ENCODE assay signal across 8 cellular contexts in the genomic region with DNA sequence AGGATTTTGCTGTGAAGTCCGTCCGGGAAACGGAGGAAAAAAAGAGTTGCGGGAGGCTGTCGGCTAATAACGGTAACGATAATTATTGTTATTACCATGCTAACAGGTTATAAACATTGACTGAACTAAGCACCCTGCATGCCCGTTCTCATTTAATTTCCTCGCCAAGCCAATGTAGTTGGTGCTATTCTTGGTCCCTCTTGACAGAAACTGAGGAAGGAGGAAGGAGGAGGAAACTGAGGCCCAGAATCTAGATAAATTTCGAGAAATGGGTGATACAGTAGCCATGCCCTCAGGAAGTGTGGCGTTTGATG. TPM values are rescaled to one million over a fixed set of nuclear protein-coding genes. Genes with fewer than 3 reads are reported as not detected.
DNase-seq lines count a peak whose midpoint lies in the region; ATAC-seq and TF ChIP-seq lines count a peak whose summit lies in the region.

No MANE protein-coding gene starts in this region.

- no peak overlapping the region for H3K4me3 Mint-ChIP-seq in naive thymus-derived CD4-positive, alpha-beta T cell

- H3K36me3 ChIP-seq in naive thymus-derived CD4-positive, alpha-beta T cell (ENCODE audit: control insufficient read depth in 2 of 3, insufficient read depth in 3 of 3, low read length in 3 of 3): no peaks in the 10 kb centered on the region

- peaks cover 0 to 10% (median 0%) of the 10 kb centered on the region in 5 donors for H3K27me3 Mint-ChIP-seq in naive thymus-derived CD4-positive, alpha-beta T cell

- DNase-seq in choroid plexus epithelial cell (ENCODE audit: low read depth) (no peak), T-helper 1 cell (no peak), HCEC 1CT (no peak), NCI-H526 treated with DMSO at 0.1 percent for 48 hours (lab: John Stamatoyannopoulos, UW) (no peak), mesenteric fat pad (ENCODE audit: low spot score) (no peak)
- no peak for DNase-seq in naive thymus-derived CD4-positive, alpha-beta T cell

- H3K9me3 ChIP-seq in naive thymus-derived CD4-positive, alpha-beta T cell (ENCODE audit: control insufficient read depth in 2 of 3, low read length in 3 of 3): no peaks in the 10 kb centered on the region

- H3K4me1 Mint-ChIP-seq in naive thymus-derived CD4-positive, alpha-beta T cell: peaks cover 0 to 7% (median 0%) of the 10 kb centered on the region in 7 donors

- no peaks in the 10 kb centered on the region for H3K9me3 Mint-ChIP-seq in naive thymus-derived CD4-positive, alpha-beta T cell

- peak; percentile 11 for ATAC-seq in HG03097 (IDR thresholded peaks at IDR 0.05; ENCODE audit: low FRiP score, unreplicated experiment)
- ATAC-seq in naive thymus-derived CD4-positive, alpha-beta T cell: peak; percentile 4

- TF ChIP-seq CTCF in C4-2B (conservative IDR thresholded peaks at IDR 0.05) (no peak; the same call in 1 of the 2 replicates), choroid plexus epithelial cell (conservative IDR thresholded peaks at IDR 0.05; ENCODE audit: low read depth, low read length) (no peak)

- peak overlapping the region; percentile 76 for H3K4me3 ChIP-seq in choroid plexus epithelial cell (ENCODE audit: low read depth, low read length)
- H3K4me3 ChIP-seq in naive thymus-derived CD4-positive, alpha-beta T cell (ENCODE audit: low read length): peak overlapping the region; percentile 81

- H3K27me3 ChIP-seq in naive thymus-derived CD4-positive, alpha-beta T cell (ENCODE audit: control insufficient read depth in 2 of 2, insufficient read depth in 2 of 2, low read length in 2 of 2): no peaks in the 10 kb centered on the region

- peak overlapping the region; percentile 95 for H3K27ac ChIP-seq in C4-2B
- H3K27ac ChIP-seq in naive thymus-derived CD4-positive, alpha-beta T cell (ENCODE audit: low read depth, low read length): peak overlapping the region; percentile 62

- intact Hi-C loops in naive thymus-derived CD4-positive, alpha-beta T cell (cut with micrococcal nuclease): loop anchor here (1.0 kb wide), 1 partner anchor 16 kb away; no protein-coding TSS in a partner anchor

- peaks cover 0 to 2% (median 0%) of the 10 kb centered on the region in 5 donors for H3K36me3 Mint-ChIP-seq in naive thymus-derived CD4-positive, alpha-beta T cell

- H3K4me1 ChIP-seq in naive thymus-derived CD4-positive, alpha-beta T cell (ENCODE audit: control insufficient read depth in 2 of 2, insufficient read depth in 2 of 2, low read length in 2 of 2): peaks cover 0 to 8% of the 10 kb centered on the region in 2 donors

- POLR2A ChIA-PET in naive thymus-derived CD4-positive, alpha-beta T cell (lab: Charles Lee): interaction anchor here (0.8 to 2.1 kb wide), 3 partner anchors 16 to 64 kb away, joined by 3 to 19 read pairs (median 4); no protein-coding TSS in a partner anchor

- CTCF ChIA-PET in naive thymus-derived CD4-positive, alpha-beta T cell (lab: Charles Lee): interaction anchor here (2.1 kb wide), 1 partner anchor 16 kb away, joined by 7 read pairs; no protein-coding TSS in a partner anchor

- H3K27ac Mint-ChIP-seq in naive thymus-derived CD4-positive, alpha-beta T cell: no peak overlapping the region

RNA-seq across cellular contexts. Expression of a gene that starts 0.4 kb away (rescaled TPM):
- 10 to 100 TPM in 1 of 5 experiments, under 1 TPM in 4; 0.16 to 84.3 (median 0.43) TPM for total RNA-seq in naive thymus-derived CD4-positive, alpha-beta T cell
- under 1 TPM in 1 of 2 donors, not detected in 1; 0.09 TPM for polyA plus RNA-seq in naive thymus-derived CD4-positive, alpha-beta T cell
- 1.1 TPM for total RNA-seq in mesenteric fat pad

RNA-seq across cellular contexts. Expression of a gene that starts 16.8 kb away (rescaled TPM):
- 100 to 1,000 TPM in 1 of 5 experiments, 10 to 100 TPM in 4; 15.0 to 111 (median 19.4) TPM for total RNA-seq in naive thymus-derived CD4-positive, alpha-beta T cell
- polyA plus RNA-seq in naive thymus-derived CD4-positive, alpha-beta T cell: 10 to 100 TPM; 11.5 to 12.7 TPM
- 135 TPM for total RNA-seq in mesenteric fat pad
